10 cellular contexts compared by ENCODE assay signal in the genomic region with DNA sequence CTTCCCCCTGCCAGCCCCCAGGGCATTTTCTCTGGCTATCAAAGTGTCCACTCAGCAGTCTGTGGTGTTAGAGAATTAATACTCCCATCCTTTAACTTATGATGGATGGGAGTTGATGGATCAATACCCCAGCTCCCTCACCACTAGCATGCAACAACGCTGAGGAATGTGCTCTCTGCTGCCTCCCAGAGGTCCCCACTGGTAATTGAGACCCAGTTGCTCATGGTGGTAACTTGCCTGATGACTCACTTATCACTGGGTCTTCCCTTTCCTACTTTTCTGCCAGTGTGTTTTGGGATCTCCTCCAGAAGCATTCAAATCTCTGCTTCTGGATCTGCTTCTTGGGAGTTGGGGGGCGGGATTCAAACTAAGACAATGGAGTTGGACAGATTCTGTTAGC.
DNase-seq lines count a peak whose midpoint lies in the region; ATAC-seq and TF ChIP-seq lines count a peak whose summit lies in the region.
"Had no signal": no experiment of that assay in that cellular context is flagged by ENCODE, and none has a peak within 500 bp of the region (broad histone marks: within the 10 kb centered on the region; RNA-seq: fewer than 3 reads in every experiment).

No MANE protein-coding gene starts in this region.

- TF ChIP-seq CTCF in GM20000 (IDR thresholded peaks at IDR 0.05; ENCODE audit: extremely low read depth, missing control alignments) (peak; percentile 38), RWPE2 (IDR thresholded peaks at IDR 0.05; ENCODE audit: poor library complexity, severe bottlenecking) (peak; percentile 13)

- no peak overlapping the region for H3K4me3 ChIP-seq in RWPE2 (ENCODE audit: severe bottlenecking)

- DNase-seq in NCI-H510A treated with DMSO at 0.1 percent for 48 hours (lab: John Stamatoyannopoulos, UW), result peak; percentile 43
- DNase-seq in NCI-H510A (lab: John Stamatoyannopoulos, UW), result no peak
- no peak for DNase-seq in GM20000 (ENCODE audit: low spot score)
- no peak for DNase-seq in RWPE2 (ENCODE audit: low spot score)
- DNase-seq in iPS-NIHi11 (ENCODE audit: low spot score), result peak; percentile 70
- no peak for DNase-seq in caudate nucleus (lab: John Stamatoyannopoulos, UW)
- no peak for DNase-seq in GF-D8 (lab: John Stamatoyannopoulos, UW)
- DNase-seq: CD8-positive, alpha-beta memory T cell; NCI-H446 treated with DMSO at 0.1 percent for 48 hours had no signal

- no peaks in the 10 kb centered on the region for H3K9me3 ChIP-seq in RWPE2 (ENCODE audit: severe bottlenecking)

- ATAC-seq in RWPE2 (ENCODE audit: low read depth) (no peak), GM21367 (IDR thresholded peaks at IDR 0.05; ENCODE audit: unreplicated experiment) (no peak)

- no peak overlapping the region for H3K27ac ChIP-seq in RWPE2 (ENCODE audit: poor library complexity, severe bottlenecking)
- H3K27ac ChIP-seq in caudate nucleus (ENCODE audit: low read depth, low read length), result no peak overlapping the region

- no peaks in the 10 kb centered on the region for H3K36me3 ChIP-seq in RWPE2 (ENCODE audit: low read depth)

- H3K4me1 ChIP-seq in RWPE2 (ENCODE audit: insufficient read depth, poor library complexity, severe bottlenecking), result no peaks in the 10 kb centered on the region

- no peaks in the 10 kb centered on the region for H3K27me3 ChIP-seq in RWPE2 (ENCODE audit: insufficient read depth, poor library complexity, severe bottlenecking)

Comparison
In these comparisons a context has a peak if more than half of its experiments do, and no peak if none do; other contexts are left out.
1. DNase-seq: peak in NCI-H510A treated with DMSO at 0.1 percent for 48 hours (single experiment) and iPS-NIHi11 (single experiment); none in NCI-H510A (single experiment), GM20000 (single experiment), RWPE2 (single experiment), caudate nucleus (0 of 61) and GF-D8 (single experiment).